ENCODE assay signal across 8 cellular contexts in the genomic region with DNA sequence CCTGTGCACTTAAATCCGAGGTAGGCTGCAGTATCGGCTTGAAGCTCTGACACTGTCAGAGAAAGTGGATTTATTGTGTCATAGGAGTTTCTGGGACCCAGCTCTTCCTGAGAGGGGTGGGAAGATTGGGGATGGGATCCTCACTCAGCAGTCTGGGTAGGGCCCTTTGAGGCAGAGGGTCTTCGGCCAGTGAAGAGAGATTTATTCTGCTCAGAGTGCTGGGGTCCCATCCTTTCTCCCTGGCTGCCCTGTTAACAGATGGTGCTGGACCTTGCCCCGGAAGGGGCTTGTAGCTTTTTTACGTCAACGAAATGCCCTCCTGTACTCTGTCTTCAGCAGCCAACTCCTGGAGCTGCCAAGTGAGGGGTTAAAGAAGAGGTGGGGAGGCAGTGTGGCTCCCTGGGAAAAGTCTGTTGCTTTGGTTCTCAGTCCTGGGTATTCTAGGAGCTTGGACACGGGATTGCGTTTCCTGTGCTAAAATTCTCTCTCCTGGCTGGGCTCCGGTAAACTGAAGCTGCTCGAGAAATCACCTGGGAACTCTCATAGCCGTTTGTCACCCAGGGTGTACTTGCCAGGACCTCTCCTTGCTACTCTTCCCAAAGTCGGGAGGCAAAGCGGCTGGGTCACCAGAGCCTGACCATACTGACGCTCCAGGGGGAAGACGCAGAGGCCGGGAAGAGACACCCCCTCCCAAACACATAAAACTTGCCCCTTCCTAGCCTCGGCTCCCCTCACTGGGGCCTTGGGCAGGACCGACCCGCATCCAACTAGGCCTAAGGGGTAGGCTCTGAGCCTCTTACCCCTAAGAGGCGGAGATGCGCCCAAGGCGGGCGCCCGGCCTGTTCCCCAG.
A peak's percentile ranks its signal among the peaks of the same experiment; 100 is the strongest.
DNase-seq lines count a peak whose midpoint lies in the region; ATAC-seq and TF ChIP-seq lines count a peak whose summit lies in the region.

No MANE protein-coding gene starts in this region.

- peaks cover 38% of the 10 kb centered on the region for H3K36me3 Mint-ChIP-seq in stimulated activated effector memory CD8-positive, alpha-beta T cell treated with anti-CD3 and anti-CD28 coated beads, Interleukin-12 subunit alpha, Interleukin-12 subunit beta, amount 100 ng/mL, for 72 hours

- peak overlapping the region; percentile 82 for H3K4me3 Mint-ChIP-seq in stimulated activated effector memory CD8-positive, alpha-beta T cell treated with anti-CD3 and anti-CD28 coated beads, Interleukin-12 subunit alpha, Interleukin-12 subunit beta, amount 100 ng/mL, for 72 hours

- no peak for TF ChIP-seq CTCF in GM10266 (IDR thresholded peaks at IDR 0.05; ENCODE audit: control insufficient read depth, insufficient read depth, low read depth, missing control alignments)

- peak overlapping the region; percentile 99 for H3K4me3 ChIP-seq in iPS-18c (ENCODE audit: insufficient read depth, low read depth, low read length)

- peak; percentile 11 for DNase-seq in GM10266 (ENCODE audit: extremely low spot score)
- DNase-seq in stimulated activated effector memory CD8-positive, alpha-beta T cell treated with anti-CD3 and anti-CD28 coated beads, Interleukin-12 subunit alpha, Interleukin-12 subunit beta, amount 100 ng/mL, for 72 hours (ENCODE audit: low spot score in 2 of 2) = no peak
- DNase-seq in NCI-H2171 treated with DMSO at 0.1 percent for 48 hours (lab: John Stamatoyannopoulos, UW) = no peak
- no peak for DNase-seq in erythroblast (lab: John Stamatoyannopoulos, UW)
- DNase-seq in stimulated activated CD4-positive, alpha-beta T cell treated with anti-CD3 and anti-CD28 coated beads, Interleukin-2, amount 100 ng/mL, for 24 hours = no peak

- peak overlapping the region; percentile 96 for H3K27ac ChIP-seq in angular gyrus (ENCODE audit: low read depth, low read length)

- TF ChIP-seq POLR2A in erythroblast (IDR thresholded peaks at IDR 0.05; ENCODE audit: low read length) = no peak

- H3K9me3 ChIP-seq in iPS-18c (ENCODE audit: control insufficient read depth, insufficient read depth, low read length) = no peaks in the 10 kb centered on the region

- no peaks in the 10 kb centered on the region for H3K9me3 Mint-ChIP-seq in stimulated activated effector memory CD8-positive, alpha-beta T cell treated with anti-CD3 and anti-CD28 coated beads, Interleukin-12 subunit alpha, Interleukin-12 subunit beta, amount 100 ng/mL, for 72 hours

- peak; percentile 14 for ATAC-seq in HG03045 (IDR thresholded peaks at IDR 0.05; ENCODE audit: unreplicated experiment)
- no peak for ATAC-seq in stimulated activated effector memory CD8-positive, alpha-beta T cell treated with anti-CD3 and anti-CD28 coated beads, Interleukin-12 subunit alpha, Interleukin-12 subunit beta, amount 100 ng/mL, for 72 hours

- H3K4me1 Mint-ChIP-seq in stimulated activated effector memory CD8-positive, alpha-beta T cell treated with anti-CD3 and anti-CD28 coated beads, Interleukin-12 subunit alpha, Interleukin-12 subunit beta, amount 100 ng/mL, for 72 hours = peaks cover 33% of the 10 kb centered on the region

- H3K27ac Mint-ChIP-seq in stimulated activated effector memory CD8-positive, alpha-beta T cell treated with anti-CD3 and anti-CD28 coated beads, Interleukin-12 subunit alpha, Interleukin-12 subunit beta, amount 100 ng/mL, for 72 hours = peak overlapping the region; percentile 100
